Comparison of ENCODE assay signal across 5 cellular contexts in the genomic region with DNA sequence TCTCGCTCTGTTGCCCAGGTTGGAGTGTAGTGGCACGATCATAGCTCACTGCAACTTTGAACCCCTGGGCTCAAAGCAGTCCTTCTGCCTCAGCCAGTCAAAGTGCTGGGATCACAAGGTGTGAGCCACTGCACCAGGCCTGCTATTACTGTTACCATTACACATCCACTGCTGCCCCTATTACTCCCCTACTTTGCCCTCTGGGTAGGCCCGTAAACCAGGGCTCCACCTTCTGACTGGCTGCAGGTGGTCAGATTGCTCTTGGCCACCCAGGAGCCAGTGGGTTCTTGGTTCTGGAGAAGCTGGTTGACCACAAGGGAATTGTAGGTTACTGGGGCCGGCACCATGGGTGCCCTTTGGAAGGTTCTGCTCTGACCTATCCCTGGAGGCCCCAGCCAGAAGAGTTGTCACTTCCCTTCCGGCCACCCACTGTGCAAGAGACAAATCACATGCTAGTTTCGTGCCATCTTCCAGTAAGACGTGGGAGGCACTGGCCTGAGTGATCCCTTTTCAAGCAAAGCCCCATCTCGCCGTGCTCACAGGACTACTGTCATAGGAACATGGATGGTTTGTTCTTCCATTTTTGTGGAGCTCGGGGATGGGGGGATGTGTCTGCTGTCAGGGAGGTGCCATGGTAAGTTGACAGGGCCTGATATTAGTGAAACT. TPM values are rescaled to one million over a fixed set of nuclear protein-coding genes. Genes with fewer than 3 reads are reported as not detected.
"Had no signal": no experiment of that assay in that cellular context is flagged by ENCODE, and none has a peak within 500 bp of the region (broad histone marks: within the 10 kb centered on the region; RNA-seq: fewer than 3 reads in every experiment).

No MANE protein-coding gene starts in this region.

RNA-seq across cellular contexts. Expression of a gene that starts 38.7 kb away (rescaled TPM):
- total RNA-seq: HepG2, HT1080, IMR-90, RPMI7951 had no signal

RNA-seq across cellular contexts. Expression of a gene that starts 46.9 kb away (rescaled TPM):
- total RNA-seq: HepG2, Right ventricle myocardium superior had no signal
